In genomic region chr6:106377061-106377540, GRCh38 we compare ENCODE assay signal across 14 cellular contexts. TPM values are rescaled to one million over a fixed set of nuclear protein-coding genes. Genes with fewer than 3 reads are reported as not detected.
DNase-seq lines count a peak whose midpoint lies in the region; ATAC-seq and TF ChIP-seq lines count a peak whose summit lies in the region.
"Had no signal": no experiment of that assay in that cellular context is flagged by ENCODE, and none has a peak within 500 bp of the region (broad histone marks: within the 10 kb centered on the region; RNA-seq: fewer than 3 reads in every experiment).

No MANE protein-coding gene starts in this region.

- H3K9me3 Mint-ChIP-seq in Calu3 (ENCODE audit: low read depth, unreplicated experiment) (no peaks in the 10 kb centered on the region), MCF 10A (ENCODE audit: unreplicated experiment) (no peaks in the 10 kb centered on the region)
- H3K9me3 Mint-ChIP-seq: naive thymus-derived CD8-positive, alpha-beta T cell; stimulated activated effector memory CD8-positive, alpha-beta T cell treated with anti-CD3 and anti-CD28 coated beads, Interleukin-12 subunit alpha, Interleukin-12 subunit beta, amount 100 ng/mL, for 72 hours had no signal

- no TSS peak for BruUV-seq in Calu3 (replicated peaks; lab: Mats Ljungman, UMichigan)
- no TSS peak for BruUV-seq in MCF 10A (replicated peaks; lab: Mats Ljungman, UMichigan)

- CTCF ChIA-PET in Calu3 (lab: Charles Lee) (interaction anchor here (1.8 kb wide), 1 partner anchor 16 kb away, joined by 6 read pairs; the partner anchor contains the start of gene CRYBG1), MCF 10A (lab: Yijun Ruan, JAX) (interaction anchor here (0.7 to 3.5 kb wide), 2 partner anchors 17 to 38 kb away, joined by 3 to 14 read pairs; partner anchors contain the start of gene CRYBG1)

- H3K27ac Mint-ChIP-seq in Calu3 (ENCODE audit: unreplicated experiment) (peak overlapping the region; percentile 17), MCF 10A (ENCODE audit: low read depth, unreplicated experiment) (no peak overlapping the region)
- H3K27ac Mint-ChIP-seq: naive thymus-derived CD8-positive, alpha-beta T cell; stimulated activated effector memory CD8-positive, alpha-beta T cell treated with anti-CD3 and anti-CD28 coated beads, Interleukin-12 subunit alpha, Interleukin-12 subunit beta, amount 100 ng/mL, for 72 hours had no signal

- H3K4me3 Mint-ChIP-seq in Calu3 (ENCODE audit: low read depth, unreplicated experiment) (peak overlapping the region; percentile 11), MCF 10A (ENCODE audit: unreplicated experiment) (no peak overlapping the region)
- H3K4me3 Mint-ChIP-seq: naive thymus-derived CD8-positive, alpha-beta T cell; stimulated activated effector memory CD8-positive, alpha-beta T cell treated with anti-CD3 and anti-CD28 coated beads, Interleukin-12 subunit alpha, Interleukin-12 subunit beta, amount 100 ng/mL, for 72 hours had no signal

- H3K4me1 Mint-ChIP-seq in Calu3 (ENCODE audit: low read depth, unreplicated experiment) (peaks cover 53% of the 10 kb centered on the region), MCF 10A (ENCODE audit: insufficient read depth, unreplicated experiment) (peaks cover 34% of the 10 kb centered on the region)

- no peak for ATAC-seq in HG02642 (IDR thresholded peaks at IDR 0.05; ENCODE audit: poor library complexity, unreplicated experiment)
- ATAC-seq: naive thymus-derived CD8-positive, alpha-beta T cell; stimulated activated effector memory CD8-positive, alpha-beta T cell treated with anti-CD3 and anti-CD28 coated beads, Interleukin-12 subunit alpha, Interleukin-12 subunit beta, amount 100 ng/mL, for 72 hours had no signal

- intact Hi-C loops in Calu3 (cut with micrococcal nuclease; ENCODE audit: unreplicated experiment) (no loop called here), MCF 10A (cut with micrococcal nuclease) (no loop called here)

- TF ChIP-seq CTCF in Calu3 (IDR thresholded peaks at IDR 0.05; ENCODE audit: unreplicated experiment) (no peak), MCF 10A (IDR thresholded peaks at IDR 0.05; ENCODE audit: unreplicated experiment) (no peak)

- H3K27me3 Mint-ChIP-seq in Calu3 (ENCODE audit: unreplicated experiment), result no peaks in the 10 kb centered on the region
- H3K27me3 Mint-ChIP-seq in MCF 10A (ENCODE audit: insufficient read depth, unreplicated experiment), result no peaks in the 10 kb centered on the region

- DNase-seq in Calu3 (no peak), MV-4-11 (lab: John Stamatoyannopoulos, UW) (peak; percentile 27), MCF 10A (ENCODE audit: unreplicated experiment) (peak; percentile 32), kidney glomerular epithelial cell (lab: John Stamatoyannopoulos, UW) (peak; percentile 43), HuH-7 (ENCODE audit: low spot score) (no peak), cerebellum (ENCODE audit: low spot score) (no peak), HuH-7.5 (ENCODE audit: low spot score) (no peak)
- DNase-seq: activated gamma-delta T cell; naive thymus-derived CD8-positive, alpha-beta T cell; NCI-H2171; Right ventricle myocardium superior; stimulated activated CD4-positive, alpha-beta T cell treated with anti-CD3 and anti-CD28 coated beads, Interleukin-15, amount 100 ng/mL, for 24 hours had no signal

- POLR2A ChIA-PET in MCF 10A (lab: Yijun Ruan, JAX), result interaction anchor here (0.6 kb wide), 1 partner anchor 1272 kb away, joined by 5 read pairs; no protein-coding TSS in a partner anchor

- H3K36me3 Mint-ChIP-seq in Calu3 (ENCODE audit: insufficient read depth, unreplicated experiment) (no peaks in the 10 kb centered on the region), MCF 10A (ENCODE audit: insufficient read depth, unreplicated experiment) (peaks cover 6% of the 10 kb centered on the region)
- H3K36me3 Mint-ChIP-seq: naive thymus-derived CD8-positive, alpha-beta T cell; stimulated activated effector memory CD8-positive, alpha-beta T cell treated with anti-CD3 and anti-CD28 coated beads, Interleukin-12 subunit alpha, Interleukin-12 subunit beta, amount 100 ng/mL, for 72 hours had no signal

RNA-seq across cellular contexts. Expression of gene CRYBG1, which starts 16.6 kb away (rescaled TPM):
- total RNA-seq in Calu3 (2022), result 40.7 and 45.4 TPM in 2 replicates
- total RNA-seq in MCF 10A (2022), result 36.5 and 45.3 TPM in 2 replicates
- 0.91 TPM for total RNA-seq in cerebellum

RNA-seq across cellular contexts. Expression of gene ATG5, which starts 51.5 kb away (rescaled TPM):
- total RNA-seq in Calu3 (2022) (33.3 and 35.1 TPM in 2 replicates), MCF 10A (2022) (26.4 and 33.3 TPM in 2 replicates), cerebellum (45.8 TPM)

Comparison
In these comparisons a context has a peak if more than half of its experiments do, and no peak if none do; other contexts are left out.
1. DNase-seq: peak in MV-4-11 (single experiment), MCF 10A (single experiment) and kidney glomerular epithelial cell (single experiment); none in Calu3 (single experiment), HuH-7 (single experiment), cerebellum (single experiment) and HuH-7.5 (single experiment).
2. RNA of gene CRYBG1, which starts 16.6 kb away (total RNA-seq): 36.5 to 45.3 TPM in MCF 10A and 40.7 to 45.4 TPM in Calu3; 0.91 TPM in cerebellum (single experiment); every median in the first group is over 10 times any median in the second.